9 cellular contexts compared by ENCODE assay signal in genomic region chr10:80945267-80945880, GRCh38.
DNase-seq lines count a peak whose midpoint lies in the region; ATAC-seq and TF ChIP-seq lines count a peak whose summit lies in the region.
"Had no signal": no experiment of that assay in that cellular context is flagged by ENCODE, and none has a peak within 500 bp of the region (broad histone marks: within the 10 kb centered on the region; RNA-seq: fewer than 3 reads in every experiment).

No MANE protein-coding gene starts in this region.

- no peaks in the 10 kb centered on the region for H3K36me3 Mint-ChIP-seq in activated naive CD4-positive, alpha-beta T cell treated with anti-CD3 and anti-CD28 coated beads, Interleukin-2, amount 50 U/mL, for 72 hours

- H3K9ac ChIP-seq in Karpas-422 (ENCODE audit: low read length): no peak overlapping the region

- H3K27me3 ChIP-seq in right atrium auricular region: no peaks in the 10 kb centered on the region
- H3K27me3 ChIP-seq in Karpas-422 (ENCODE audit: low read length): no peaks in the 10 kb centered on the region
- no peaks in the 10 kb centered on the region for H3K27me3 ChIP-seq in esophagus muscularis mucosa
- no peaks in the 10 kb centered on the region for H3K27me3 ChIP-seq in tibial artery

- H3K4me1 ChIP-seq in right atrium auricular region: peaks cover 0 to 5% of the 10 kb centered on the region in 2 donors
- no peaks in the 10 kb centered on the region for H3K4me1 ChIP-seq in Karpas-422 (ENCODE audit: low read length)
- H3K4me1 ChIP-seq in esophagus muscularis mucosa: peaks cover 0 to 5% (median 0%) of the 10 kb centered on the region in 4 donors
- peaks cover 0 to 13% (median 0%) of the 10 kb centered on the region in 4 donors for H3K4me1 ChIP-seq in tibial artery

- intact Hi-C loops in Right ventricle myocardium inferior (cut with DNase I): no loop called here
- intact Hi-C loops in esophagus muscularis mucosa (cut with DNase I): no loop called here
- intact Hi-C loops in tibial artery (cut with DNase I; ENCODE audit: low total_unique reads): no loop called here
- intact Hi-C loops in lower leg skin (cut with DNase I; ENCODE audit: low total_unique reads): no loop called here

- H4K20me1 ChIP-seq in Karpas-422 (ENCODE audit: insufficient read depth, low read depth, low read length): no peaks in the 10 kb centered on the region

- H3K79me2 ChIP-seq in Karpas-422 (ENCODE audit: low read length): no peaks in the 10 kb centered on the region

- 40% methylated on average over 1 of the region's 1 CpG for WGBS in esophagus muscularis mucosa
- WGBS in lower leg skin, 2 donors: 50 to 70% methylated on average over 1 of the region's 1 CpG

- H3K36me3 ChIP-seq in right atrium auricular region (no peaks in the 10 kb centered on the region), Karpas-422 (ENCODE audit: insufficient read depth, low read length) (no peaks in the 10 kb centered on the region), esophagus muscularis mucosa (no peaks in the 10 kb centered on the region), tibial artery (no peaks in the 10 kb centered on the region)

- no peak overlapping the region for H2AFZ ChIP-seq in Karpas-422 (ENCODE audit: low read length)

- no peaks in the 10 kb centered on the region for H3K9me2 ChIP-seq in Karpas-422 (replicated peaks; ENCODE audit: insufficient read depth, low read length)

- peak; percentile 50 for ATAC-seq in Right ventricle myocardium inferior
- ATAC-seq in activated naive CD4-positive, alpha-beta T cell treated with anti-CD3 and anti-CD28 coated beads, Interleukin-2, amount 50 U/mL, for 72 hours: no peak

- H3K9me3 ChIP-seq in right atrium auricular region (no peaks in the 10 kb centered on the region), Karpas-422 (ENCODE audit: low read length) (no peaks in the 10 kb centered on the region), esophagus muscularis mucosa (no peaks in the 10 kb centered on the region), tibial artery (no peaks in the 10 kb centered on the region)

- TF ChIP-seq CTCF in right atrium auricular region (IDR thresholded peaks at IDR 0.05): peak in 1 of 2 donors; percentile 60
- peak in 2 of 3 experiments; percentile 13 to 42 for TF ChIP-seq CTCF in esophagus muscularis mucosa (IDR thresholded peaks at IDR 0.05)
- TF ChIP-seq CTCF in tibial artery (IDR thresholded peaks at IDR 0.05): peak; percentile 11 to 33
- TF ChIP-seq CTCF in lower leg skin (IDR thresholded peaks at IDR 0.05): peak in 1 of 3 donors; percentile 38

- TF ChIP-seq EP300 in esophagus muscularis mucosa (IDR thresholded peaks at IDR 0.05): no peak

- no peak overlapping the region for H3K4me3 ChIP-seq in right atrium auricular region
- no peak overlapping the region for H3K4me3 ChIP-seq in Karpas-422 (ENCODE audit: low read length)
- no peak overlapping the region for H3K4me3 ChIP-seq in esophagus muscularis mucosa
- no peak overlapping the region for H3K4me3 ChIP-seq in tibial artery
- H3K4me3 ChIP-seq in lower leg skin (ENCODE audit: low read depth, poor library complexity, severe bottlenecking): no peak overlapping the region

- no peak overlapping the region for H3K27ac ChIP-seq in right atrium auricular region
- no peak overlapping the region for H3K27ac ChIP-seq in Karpas-422 (ENCODE audit: low read length)
- no peak overlapping the region for H3K27ac ChIP-seq in esophagus muscularis mucosa (replicated peaks in 1 of 4)
- no peak overlapping the region for H3K27ac ChIP-seq in tibial artery

- H3K27ac Mint-ChIP-seq in activated naive CD4-positive, alpha-beta T cell treated with anti-CD3 and anti-CD28 coated beads, Interleukin-2, amount 50 U/mL, for 72 hours: no peak overlapping the region
- H3K27ac Mint-ChIP-seq: B cell had no signal

- H3K9me3 Mint-ChIP-seq in activated naive CD4-positive, alpha-beta T cell treated with anti-CD3 and anti-CD28 coated beads, Interleukin-2, amount 50 U/mL, for 72 hours: no peaks in the 10 kb centered on the region

- DNase-seq in Right ventricle myocardium inferior (ENCODE audit: missing footprints): no peak
- DNase-seq in right atrium auricular region (ENCODE audit: low spot score): no peak
- peak; percentile 41 for DNase-seq in Karpas-422
- no peak for DNase-seq in esophagus muscularis mucosa (ENCODE audit: extremely low spot score)
- DNase-seq in tibial artery: no peak
- DNase-seq in lower leg skin (ENCODE audit: low spot score in 2 of 2): no peak
- no peak for DNase-seq in COLO668 (lab: John Stamatoyannopoulos, UW; ENCODE audit: unreplicated experiment)
- DNase-seq in activated naive CD4-positive, alpha-beta T cell treated with anti-CD3 and anti-CD28 coated beads, Interleukin-2, amount 50 U/mL, for 72 hours (ENCODE audit: low spot score in 2 of 2): no peak

- TF ChIP-seq POLR2A in esophagus muscularis mucosa (IDR thresholded peaks at IDR 0.05; ENCODE audit: low read depth) (no peak), lower leg skin (IDR thresholded peaks at IDR 0.05) (no peak)

- no peak overlapping the region for H3K4me2 ChIP-seq in Karpas-422 (ENCODE audit: low read depth, low read length, poor library complexity, severe bottlenecking)
